17 cellular contexts compared by ENCODE assay signal in genomic region chr3:126469479-126469878, GRCh38. TPM values are rescaled to one million over a fixed set of nuclear protein-coding genes. Genes with fewer than 3 reads are reported as not detected.
DNase-seq lines count a peak whose midpoint lies in the region; ATAC-seq, FAIRE-seq and TF ChIP-seq lines count a peak whose summit lies in the region.
"Had no signal": no experiment of that assay in that cellular context is flagged by ENCODE, and none has a peak within 500 bp of the region (broad histone marks: within the 10 kb centered on the region; RNA-seq: fewer than 3 reads in every experiment).

No MANE protein-coding gene starts in this region.

- ATAC-seq in Right ventricle myocardium inferior (no peak), RWPE2 (ENCODE audit: low read depth) (no peak)
- no peak for ATAC-seq in stimulated activated naive CD8-positive, alpha-beta T cell treated with anti-CD3 and anti-CD28 coated beads, Interleukin-15, amount 100 ng/mL, for 72 hours

- H3K9me3 Mint-ChIP-seq in stimulated activated naive CD8-positive, alpha-beta T cell treated with anti-CD3 and anti-CD28 coated beads, Interleukin-15, amount 100 ng/mL, for 72 hours = no peaks in the 10 kb centered on the region
- H3K9me3 Mint-ChIP-seq: neural progenitor cell had no signal

- no peak overlapping the region for H3K4me3 Mint-ChIP-seq in stimulated activated naive CD8-positive, alpha-beta T cell treated with anti-CD3 and anti-CD28 coated beads, Interleukin-15, amount 100 ng/mL, for 72 hours
- H3K4me3 Mint-ChIP-seq: neural progenitor cell had no signal

- H3K27ac Mint-ChIP-seq in stimulated activated naive CD8-positive, alpha-beta T cell treated with anti-CD3 and anti-CD28 coated beads, Interleukin-15, amount 100 ng/mL, for 72 hours = peak overlapping the region; percentile 36 to 94
- H3K27ac Mint-ChIP-seq: neural progenitor cell had no signal

- H3K4me1 ChIP-seq in left ventricle myocardium inferior (peaks cover 83% of the 10 kb centered on the region), RWPE2 (ENCODE audit: insufficient read depth, poor library complexity, severe bottlenecking) (peaks cover 17% of the 10 kb centered on the region), liver (ENCODE audit: control insufficient read depth in 4 of 4, insufficient read depth in 4 of 4, low read length in 3 of 4) (peaks cover 28 to 80% (median 68%) of the 10 kb centered on the region in 4 donors)

- TF ChIP-seq RAD21 in liver (IDR thresholded peaks at IDR 0.05) = no peak

- no peak overlapping the region for H3K27ac ChIP-seq in left ventricle myocardium inferior (replicated peaks)
- no peak overlapping the region for H3K27ac ChIP-seq in RWPE2 (ENCODE audit: poor library complexity, severe bottlenecking)
- peak overlapping the region; percentile 72 to 88 for H3K27ac ChIP-seq in liver (ENCODE audit: low read depth in 1 of 2, low read length in 2 of 2)
- H3K27ac ChIP-seq: neural progenitor cell had no signal

- H3K4me3 ChIP-seq in left ventricle myocardium inferior (no peak overlapping the region), RWPE2 (ENCODE audit: severe bottlenecking) (no peak overlapping the region), liver (ENCODE audit: low read depth in 1 of 3, low read length in 3 of 3) (no peak overlapping the region), H7 (ENCODE audit: insufficient read depth, low read depth, low read length) (no peak overlapping the region)
- H3K4me3 ChIP-seq: neural progenitor cell had no signal

- H3K27me3 Mint-ChIP-seq in stimulated activated naive CD8-positive, alpha-beta T cell treated with anti-CD3 and anti-CD28 coated beads, Interleukin-15, amount 100 ng/mL, for 72 hours = no peaks in the 10 kb centered on the region

- peaks cover 75% of the 10 kb centered on the region for H3K36me3 ChIP-seq in left ventricle myocardium inferior
- H3K36me3 ChIP-seq in RWPE2 (ENCODE audit: low read depth) = peaks cover 83% of the 10 kb centered on the region
- H3K36me3 ChIP-seq in liver (ENCODE audit: control insufficient read depth in 4 of 4, insufficient read depth in 3 of 4, low read depth in 1 of 4, low read length in 3 of 4) = peaks cover 9 to 44% (median 29%) of the 10 kb centered on the region in 4 donors
- peaks cover 49% of the 10 kb centered on the region for H3K36me3 ChIP-seq in H7 (replicated peaks; ENCODE audit: control insufficient read depth, insufficient read depth, low read length)

- DNase-seq in Right ventricle myocardium inferior (ENCODE audit: missing footprints) (peak; percentile 44), left ventricle myocardium inferior (no peak), RWPE2 (ENCODE audit: low spot score) (peak; percentile 34), GM19239 (ENCODE audit: insufficient read length, low spot score) (no peak), H7 (no peak)
- no peak for DNase-seq in stimulated activated naive CD8-positive, alpha-beta T cell treated with anti-CD3 and anti-CD28 coated beads, Interleukin-15, amount 100 ng/mL, for 72 hours
- no peak for DNase-seq in stimulated activated CD4-positive, alpha-beta T cell treated with anti-CD3 and anti-CD28 coated beads, Interleukin-4, amount 100 ng/mL, for 4 hours
- DNase-seq: activated CD8-positive, alpha-beta memory T cell treated with anti-CD3 and anti-CD28 coated beads, Interleukin-2, amount 50 U/mL, for 4 hours; AML-193; anterior cingulate cortex; dermis blood vessel endothelial cell; MV-4-11; NCI-H2171; SK-N-SH had no signal

- H3K4me1 Mint-ChIP-seq in stimulated activated naive CD8-positive, alpha-beta T cell treated with anti-CD3 and anti-CD28 coated beads, Interleukin-15, amount 100 ng/mL, for 72 hours = peaks cover 64% of the 10 kb centered on the region

- FAIRE-seq in GM19239 (lab: Jason Lieb, UNC) = no peak
- FAIRE-seq: H1 had no signal

- TF ChIP-seq CTCF in left ventricle myocardium inferior (IDR thresholded peaks at IDR 0.05; ENCODE audit: borderline replicate concordance) (no peak), RWPE2 (IDR thresholded peaks at IDR 0.05; ENCODE audit: poor library complexity, severe bottlenecking) (no peak), liver (IDR thresholded peaks at IDR 0.05; ENCODE audit: low read depth, low read length, missing input control) (no peak)

- H3K9me3 ChIP-seq in left ventricle myocardium inferior (replicated peaks) (no peaks in the 10 kb centered on the region), RWPE2 (ENCODE audit: severe bottlenecking) (no peaks in the 10 kb centered on the region), liver (ENCODE audit: control insufficient read depth in 4 of 4, low read length in 3 of 4) (no peaks in the 10 kb centered on the region)
- H3K9me3 ChIP-seq: SK-N-SH had no signal

- 96% methylated on average over 11 of the region's 11 CpGs for WGBS in liver

- H3K27me3 ChIP-seq in left ventricle myocardium inferior (ENCODE audit: low read depth) (no peaks in the 10 kb centered on the region), RWPE2 (ENCODE audit: insufficient read depth, poor library complexity, severe bottlenecking) (no peaks in the 10 kb centered on the region), liver (ENCODE audit: control insufficient read depth in 4 of 4, insufficient read depth in 4 of 4, low read length in 3 of 4) (no peaks in the 10 kb centered on the region), H7 (ENCODE audit: control insufficient read depth, insufficient read depth, low read length) (no peaks in the 10 kb centered on the region)
- H3K27me3 ChIP-seq: neural progenitor cell had no signal

- intact Hi-C loops in Right ventricle myocardium inferior (cut with DNase I) = no loop called here
- intact Hi-C loops in left ventricle myocardium inferior (cut with micrococcal nuclease) = no loop called here

- no peak overlapping the region for H3K9ac ChIP-seq in liver (ENCODE audit: low read depth in 1 of 2, low read length in 2 of 2)
- H3K9ac ChIP-seq: neural progenitor cell, SK-N-SH had no signal

TF ChIP-seq in liver, 16 proteins besides CTCF, POLR2A, EP300 and RAD21:
- TF ChIP-seq GABPA (IDR thresholded peaks at IDR 0.05 in 1 of 2, conservative IDR thresholded peaks at IDR 0.05 in 1 of 2) (no peak), REST (IDR thresholded peaks at IDR 0.05) (no peak), YY1 (IDR thresholded peaks at IDR 0.05) (no peak), SP1 (IDR thresholded peaks at IDR 0.05) (no peak)

RNA-seq across cellular contexts. Expression of gene ZXDC, which starts 6.2 kb away (rescaled TPM):
- total RNA-seq in Right ventricle myocardium inferior = 15.9 TPM
- 15.6 TPM for total RNA-seq in left ventricle myocardium inferior
- 10 to 100 TPM; 17.2 to 42.3 TPM for total RNA-seq in liver
- 10 to 100 TPM in 1 of 2 donors, 1 to 10 TPM in 1; 7.0 to 10.5 TPM for polyA plus RNA-seq in liver
- total RNA-seq in H7 (2014; rRNA removed; shearing (Covaris generic)) = 27.2 and 33.2 TPM in 2 replicates

RNA-seq across cellular contexts. Expression of gene UROC1, which starts 48.1 kb away (rescaled TPM):
- total RNA-seq in Right ventricle myocardium inferior = not detected
- total RNA-seq in left ventricle myocardium inferior = not detected
- total RNA-seq in liver = 10 to 100 TPM in 1 of 2 donors, 1 to 10 TPM in 1; 5.9 to 28.4 TPM
- polyA plus RNA-seq in liver = 10 to 100 TPM; 16.5 to 20.0 TPM
- not detected in 2 replicates for total RNA-seq in H7 (2014; rRNA removed; shearing (Covaris generic))
- total RNA-seq: dermis blood vessel endothelial cell, H1 had no signal
- polyA plus RNA-seq: SK-N-SH had no signal

RNA-seq across cellular contexts. Expression of gene CHST13, which starts 54.5 kb away (rescaled TPM):
- total RNA-seq in Right ventricle myocardium inferior (0.60 TPM), left ventricle myocardium inferior (0.11 TPM), liver (10 to 100 TPM; 19.7 to 39.1 TPM)
- 10 to 100 TPM; 22.1 to 28.3 TPM for polyA plus RNA-seq in liver
- 2.5 and 2.8 TPM in 2 replicates for total RNA-seq in H7 (2014; rRNA removed; shearing (Covaris generic))
- total RNA-seq: dermis blood vessel endothelial cell had no signal

Comparison
In these comparisons a context has a peak if more than half of its experiments do, and no peak if none do; other contexts are left out.
1. DNase-seq: peak in Right ventricle myocardium inferior (single experiment) and RWPE2 (single experiment); none in left ventricle myocardium inferior (single experiment), stimulated activated naive CD8-positive, alpha-beta T cell treated with anti-CD3 and anti-CD28 coated beads, Interleukin-15, amount 100 ng/mL, for 72 hours (0 of 2), stimulated activated CD4-positive, alpha-beta T cell treated with anti-CD3 and anti-CD28 coated beads, Interleukin-4, amount 100 ng/mL, for 4 hours (0 of 2), GM19239 (single experiment) and H7 (single experiment).
2. H3K27ac ChIP-seq: peak in liver (2 of 2); none in left ventricle myocardium inferior (single experiment) and RWPE2 (single experiment).